15 cellular contexts compared by ENCODE assay signal in genomic region chr12:25248732-25249131, GRCh38. TPM values are rescaled to one million over a fixed set of nuclear protein-coding genes. Genes with fewer than 3 reads are reported as not detected.
DNase-seq lines count a peak whose midpoint lies in the region; ATAC-seq and TF ChIP-seq lines count a peak whose summit lies in the region.
"Had no signal": no experiment of that assay in that cellular context is flagged by ENCODE, and none has a peak within 500 bp of the region (broad histone marks: within the 10 kb centered on the region; RNA-seq: fewer than 3 reads in every experiment).

No MANE protein-coding gene starts in this region.

- H3K79me2 ChIP-seq in MM.1S (ENCODE audit: low read length), result peaks cover 65% of the 10 kb centered on the region

- H3K27me3 Mint-ChIP-seq in activated T-cell treated with anti-CD3 and anti-CD28 coated beads, Interleukin-2, amount 50 U/mL, for 4 hours (ENCODE audit: low read depth), result no peaks in the 10 kb centered on the region
- H3K27me3 Mint-ChIP-seq in brain, result peaks cover 13% of the 10 kb centered on the region
- no peaks in the 10 kb centered on the region for H3K27me3 Mint-ChIP-seq in osteocyte (ENCODE audit: unreplicated experiment)

- peak overlapping the region; percentile 90 for H3K4me3 Mint-ChIP-seq in activated T-cell treated with anti-CD3 and anti-CD28 coated beads, Interleukin-2, amount 50 U/mL, for 4 hours
- H3K4me3 Mint-ChIP-seq in brain (peak overlapping the region in 4 of 5 experiments; percentile 67 to 97 (median 92)), osteocyte (ENCODE audit: unreplicated experiment) (peak overlapping the region; percentile 91)

- no peak overlapping the region for H3K9ac ChIP-seq in MM.1S (ENCODE audit: low read length)

- 0 out of 2 replicates have a peak, but pooled peaks cover 11% of the 10 kb centered on the region for H4K20me1 ChIP-seq in MM.1S (ENCODE audit: insufficient read depth, low read length)

- TF ChIP-seq POLR2A in uterus (IDR thresholded peaks at IDR 0.05), result no peak

- H3K36me3 Mint-ChIP-seq in activated T-cell treated with anti-CD3 and anti-CD28 coated beads, Interleukin-2, amount 50 U/mL, for 4 hours (ENCODE audit: insufficient read depth), result peaks cover 12% of the 10 kb centered on the region
- H3K36me3 Mint-ChIP-seq in brain (peaks cover 28% of the 10 kb centered on the region), osteocyte (ENCODE audit: unreplicated experiment) (peaks cover 11% of the 10 kb centered on the region)

- peaks cover 48% of the 10 kb centered on the region for H3K4me1 Mint-ChIP-seq in activated T-cell treated with anti-CD3 and anti-CD28 coated beads, Interleukin-2, amount 50 U/mL, for 4 hours (ENCODE audit: low read depth)
- H3K4me1 Mint-ChIP-seq in brain (peaks cover 52% of the 10 kb centered on the region), osteocyte (ENCODE audit: unreplicated experiment) (peaks cover 26% of the 10 kb centered on the region)

- DNase-seq in activated T-cell treated with anti-CD3 and anti-CD28 coated beads, Interleukin-2, amount 50 U/mL, for 4 hours, result no peak
- DNase-seq in activated T-cell treated with anti-CD3 and anti-CD28 coated beads for 4 hours (no peak), MM.1S (no peak), osteocyte (ENCODE audit: extremely low spot score, unreplicated experiment) (no peak), A172 (ENCODE audit: low spot score) (no peak), uterus (no peak)
- DNase-seq: DMS53; mammary epithelial cell; NCI-H2107; ovary; SIG-M5; stimulated activated CD4-positive, alpha-beta T cell treated with anti-CD3 and anti-CD28 coated beads, Interleukin-12 subunit alpha, Interleukin-12 subunit beta, amount 100 ng/mL, for 4 hours had no signal

- H3K36me3 ChIP-seq in MM.1S (replicated peaks; ENCODE audit: insufficient read depth, low read length) (peaks cover 4% of the 10 kb centered on the region; the same call in 1 of the 2 replicates), uterus (no peaks in the 10 kb centered on the region)
- H3K36me3 ChIP-seq: ovary, thoracic aorta had no signal

- no peak overlapping the region for H2AFZ ChIP-seq in MM.1S (ENCODE audit: low read length)

- H3K27me3 ChIP-seq in MM.1S (replicated peaks; ENCODE audit: insufficient read depth, low read length), result no peaks in the 10 kb centered on the region
- H3K27me3 ChIP-seq in uterus, result no peaks in the 10 kb centered on the region
- H3K27me3 ChIP-seq: ovary had no signal

- no peak for ATAC-seq in activated T-cell treated with anti-CD3 and anti-CD28 coated beads, Interleukin-2, amount 50 U/mL, for 4 hours
- ATAC-seq in GM18858 (IDR thresholded peaks at IDR 0.05; ENCODE audit: unreplicated experiment), result no peak

- no peaks in the 10 kb centered on the region for H3K9me2 ChIP-seq in MM.1S (replicated peaks; ENCODE audit: insufficient read depth, low read length)

- no peaks in the 10 kb centered on the region for H3K9me3 ChIP-seq in MM.1S (replicated peaks; ENCODE audit: insufficient read depth, low read length)
- no peaks in the 10 kb centered on the region for H3K9me3 ChIP-seq in uterus
- H3K9me3 ChIP-seq: ovary, thoracic aorta had no signal

- H3K4me2 ChIP-seq in MM.1S (ENCODE audit: low read depth, low read length), result peak overlapping the region; percentile 62; the same call in 1 of the 2 replicates

- peaks cover 14% of the 10 kb centered on the region for H3F3A ChIP-seq in MM.1S (ENCODE audit: insufficient read depth, low read length)

- peak overlapping the region in 1 of 5 experiments; percentile 43 for H3K27ac Mint-ChIP-seq in brain
- no peak overlapping the region for H3K27ac Mint-ChIP-seq in osteocyte (ENCODE audit: unreplicated experiment)

- no peak for TF ChIP-seq CTCF in MM.1S (IDR thresholded peaks at IDR 0.05; ENCODE audit: low read length)
- TF ChIP-seq CTCF in brain (conservative IDR thresholded peaks at IDR 0.05), result no peak
- TF ChIP-seq CTCF in osteocyte (IDR thresholded peaks at IDR 0.05), result no peak
- TF ChIP-seq CTCF in uterus (IDR thresholded peaks at IDR 0.05), result no peak

- H3K4me1 ChIP-seq in MM.1S (ENCODE audit: low read length) (peaks cover 8% of the 10 kb centered on the region), uterus (peaks cover 0 to 3% of the 10 kb centered on the region in 2 donors)

- H3K4me3 ChIP-seq in MM.1S (ENCODE audit: low read length) (no peak overlapping the region), uterus (no peak overlapping the region)
- H3K4me3 ChIP-seq: ovary, thoracic aorta had no signal

- no peaks in the 10 kb centered on the region for H3K9me3 Mint-ChIP-seq in activated T-cell treated with anti-CD3 and anti-CD28 coated beads, Interleukin-2, amount 50 U/mL, for 4 hours
- peaks cover 0 to 5% (median 0%) of the 10 kb centered on the region in 5 experiments for H3K9me3 Mint-ChIP-seq in brain
- no peaks in the 10 kb centered on the region for H3K9me3 Mint-ChIP-seq in osteocyte (ENCODE audit: unreplicated experiment)

- H3K27ac ChIP-seq in MM.1S (ENCODE audit: low read length) (no peak overlapping the region), uterus (no peak overlapping the region)
- H3K27ac ChIP-seq: ovary, thoracic aorta had no signal

- intact Hi-C loops in uterus (cut with DNase I; ENCODE audit: low total_unique reads), result no loop called here

RNA-seq across cellular contexts. Expression of gene KRAS, which starts 2.0 kb away (rescaled TPM):
- 10 to 100 TPM; 15.4 to 18.3 (median 16.5) TPM for total RNA-seq in activated T-cell treated with anti-CD3 and anti-CD28 coated beads, Interleukin-2, amount 50 U/mL, for 4 hours
- 6.3 TPM for polyA plus RNA-seq in brain (ENCODE audit: insufficient read depth, low read depth, low replicate concordance)
- total RNA-seq in osteocyte, result 24.3 and 25.1 TPM in 2 replicates
- total RNA-seq in A172 (2014; rRNA removed; shearing (Covaris generic)), result 16.9 and 17.1 TPM in 2 replicates
- 10 to 100 TPM in 3 of 4 donors, 1 to 10 TPM in 1; 4.6 to 39.5 (median 23.8) TPM for total RNA-seq in uterus

RNA-seq across cellular contexts. Expression of gene ETFRF1, which starts 53.7 kb away (rescaled TPM):
- total RNA-seq in activated T-cell treated with anti-CD3 and anti-CD28 coated beads, Interleukin-2, amount 50 U/mL, for 4 hours, result 10 to 100 TPM; 10.5 to 11.7 (median 11.4) TPM
- polyA plus RNA-seq in brain (ENCODE audit: insufficient read depth, low read depth, low replicate concordance), result 17.3 TPM
- 16.3 and 17.9 TPM in 2 replicates for total RNA-seq in osteocyte
- 35.6 and 36.7 TPM in 2 replicates for total RNA-seq in A172 (2014; rRNA removed; shearing (Covaris generic))
- total RNA-seq in uterus, result 10 to 100 TPM; 26.9 to 90.6 (median 46.4) TPM

RNA-seq across cellular contexts. Expression of gene DNAI7, which starts 53.8 kb away (rescaled TPM):
- total RNA-seq in activated T-cell treated with anti-CD3 and anti-CD28 coated beads, Interleukin-2, amount 50 U/mL, for 4 hours, result not detected
- polyA plus RNA-seq in brain (ENCODE audit: insufficient read depth, low read depth, low replicate concordance), result 0.70 TPM
- total RNA-seq in osteocyte (0.30 TPM in 1 of 2 replicates, not detected in the other), uterus (1 to 10 TPM in 2 of 4 donors, under 1 TPM in 1, not detected in 1; 0.77 to 5.2 (median 4.8) TPM)
- total RNA-seq in A172 (2014; rRNA removed; shearing (Covaris generic)), result 0.38 TPM in 1 of 2 replicates, not detected in the other
- total RNA-seq: thoracic aorta had no signal
